1 cellular context compared by ENCODE assay signal in the genomic region with DNA sequence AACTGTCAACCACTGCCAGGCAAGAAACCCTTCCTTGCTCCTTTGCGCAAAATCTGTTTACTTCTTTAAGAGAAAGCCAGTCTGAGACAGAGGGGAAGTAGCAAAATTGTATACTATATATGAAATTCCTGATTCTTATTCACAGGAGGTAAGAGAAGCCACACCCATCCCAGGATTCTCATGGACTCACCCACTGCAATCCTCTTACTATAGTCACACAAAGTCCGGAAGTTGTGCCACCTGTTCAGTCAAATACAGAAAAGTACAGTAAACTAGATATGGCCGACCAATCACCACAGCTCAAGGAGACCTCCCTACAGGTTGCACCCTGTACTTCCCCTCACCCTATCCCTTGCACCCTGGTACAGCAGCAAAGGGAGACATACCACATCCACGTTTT.
TF ChIP-seq lines count a peak whose summit lies in the region.

No MANE protein-coding gene starts in this region.

TF ChIP-seq in H1, 55 proteins besides CTCF, POLR2A, EP300 and RAD21:
- TF ChIP-seq JUND (IDR thresholded peaks at IDR 0.05; ENCODE audit: low read length) (no peak), KDM1A (IDR thresholded peaks at IDR 0.05; ENCODE audit: borderline replicate concordance, low read length) (no peak), CEBPB (IDR thresholded peaks at IDR 0.05; ENCODE audit: low read depth, low read length) (no peak), CHD2 (IDR thresholded peaks at IDR 0.05; ENCODE audit: low read length) (no peak), MAFK (IDR thresholded peaks at IDR 0.05; ENCODE audit: low read depth, low read length) (no peak), SP4 (IDR thresholded peaks at IDR 0.05; ENCODE audit: low read length) (no peak), BCL11A (IDR thresholded peaks at IDR 0.05; ENCODE audit: low read depth in 2 of 2, low read length in 2 of 2) (no peak), POLR2AphosphoS5 (IDR thresholded peaks at IDR 0.05; ENCODE audit: low read depth, low read length) (no peak), SP1 (IDR thresholded peaks at IDR 0.05; ENCODE audit: low read depth, low read length) (no peak), ASH2L (IDR thresholded peaks at IDR 0.05; ENCODE audit: low read length) (no peak), POU5F1 (IDR thresholded peaks at IDR 0.05; ENCODE audit: low read depth, low read length) (no peak), KDM5A (IDR thresholded peaks at IDR 0.05; ENCODE audit: low read length) (no peak)
- TF ChIP-seq, protein P1, sequence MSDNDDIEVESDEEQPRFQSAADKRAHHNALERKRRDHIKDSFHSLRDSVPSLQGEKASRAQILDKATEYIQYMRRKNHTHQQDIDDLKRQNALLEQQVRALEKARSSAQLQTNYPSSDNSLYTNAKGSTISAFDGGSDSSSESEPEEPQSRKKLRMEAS (IDR thresholded peaks at IDR 0.05) = no peak
